In the genomic region with DNA sequence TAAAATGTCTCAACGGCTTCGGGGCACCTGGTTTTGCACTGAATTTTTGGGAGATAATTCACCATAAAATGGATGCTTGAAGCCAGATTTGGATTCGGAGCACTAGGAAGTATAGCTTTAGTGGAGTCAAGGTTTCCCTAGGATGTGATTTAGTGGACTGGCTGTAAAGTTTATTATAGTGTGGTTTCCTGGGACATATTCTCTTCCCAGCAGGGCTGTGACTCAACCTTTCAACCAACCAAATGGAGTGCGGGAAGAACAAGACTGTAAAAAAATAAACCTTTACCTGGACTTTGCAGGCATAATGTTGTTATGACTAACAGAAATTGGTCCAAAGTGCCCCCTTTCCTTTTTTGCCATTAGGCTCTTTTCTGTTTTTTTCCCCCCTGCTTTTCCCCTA, we compare ENCODE assay signal across 19 cellular contexts.
A peak's percentile ranks its signal among the peaks of the same experiment; 100 is the strongest.
DNase-seq lines count a peak whose midpoint lies in the region; ATAC-seq, FAIRE-seq and TF ChIP-seq lines count a peak whose summit lies in the region.
"Had no signal": no experiment of that assay in that cellular context is flagged by ENCODE, and none has a peak within 500 bp of the region (broad histone marks: within the 10 kb centered on the region; RNA-seq: fewer than 3 reads in every experiment).

No MANE protein-coding gene starts in this region.

- no peaks in the 10 kb centered on the region for H3K79me2 ChIP-seq in astrocyte (ENCODE audit: insufficient read depth, low read length)

- peaks cover 7% of the 10 kb centered on the region for H3K4me1 Mint-ChIP-seq in astrocyte (ENCODE audit: low read depth, unreplicated experiment)

- no peak for FAIRE-seq in astrocyte (lab: Jason Lieb, UNC)
- FAIRE-seq: G401.6, H1 had no signal

- intact Hi-C loops in mucosa of descending colon (cut with DNase I, micrococcal nuclease): no loop called here

- H3K4me3 ChIP-seq in astrocyte (ENCODE audit: insufficient read depth, low read depth, low read length) (no peak overlapping the region), mucosa of descending colon (no peak overlapping the region)
- H3K4me3 ChIP-seq: SK-N-MC had no signal

- H3K27ac ChIP-seq in astrocyte (ENCODE audit: low read depth, low read length): no peak overlapping the region
- H3K27ac ChIP-seq: 22Rv1, SK-N-MC had no signal

- H3K9ac ChIP-seq in astrocyte (ENCODE audit: low read length): no peak overlapping the region

- no peak overlapping the region for H3K27ac Mint-ChIP-seq in astrocyte (ENCODE audit: unreplicated experiment)

- H3K9me3 ChIP-seq in astrocyte (ENCODE audit: insufficient read depth, low read depth, low read length) (no peaks in the 10 kb centered on the region), mucosa of descending colon (no peaks in the 10 kb centered on the region)

- H3K27me3 ChIP-seq in astrocyte (ENCODE audit: insufficient read depth, low read length): no peaks in the 10 kb centered on the region

- no peaks in the 10 kb centered on the region for H3K36me3 ChIP-seq in astrocyte (ENCODE audit: insufficient read depth, low read length)
- no peaks in the 10 kb centered on the region for H3K36me3 ChIP-seq in mucosa of descending colon (ENCODE audit: low read depth)

- peak; percentile 14 for DNase-seq in A172 (ENCODE audit: low spot score)
- peak; percentile 26 for DNase-seq in H4 (ENCODE audit: low spot score)
- DNase-seq in astrocyte (ENCODE audit: low read depth): peak; percentile 12
- peak in 1 of 3 donors; percentile 2 for DNase-seq in mucosa of descending colon
- DNase-seq in dermis blood vessel endothelial cell: no peak
- DNase-seq in cerebellar cortex (ENCODE audit: low spot score): no peak
- DNase-seq in NCI-H345 (lab: John Stamatoyannopoulos, UW): no peak
- DNase-seq: C1 segment of cervical spinal cord, COR-L47, Kasumi-1, NCI-H1436, NCI-H2227 treated with DMSO at 0.1 percent for 48 hours, NCI-H69 had no signal

- no peak overlapping the region for H3K4me2 ChIP-seq in astrocyte (ENCODE audit: low read length)

- no peaks in the 10 kb centered on the region for H3K4me1 ChIP-seq in astrocyte (ENCODE audit: insufficient read depth, low read length)
- H3K4me1 ChIP-seq in mucosa of descending colon (ENCODE audit: low read depth): no peaks in the 10 kb centered on the region

- ATAC-seq in mucosa of descending colon: peak; percentile 74
- ATAC-seq in esophagus mucosa: no peak
- ATAC-seq: Right ventricle myocardium inferior had no signal

- H3K27me3 Mint-ChIP-seq in astrocyte (ENCODE audit: low read depth, unreplicated experiment): peaks cover 2% of the 10 kb centered on the region

- H2AFZ ChIP-seq in astrocyte (ENCODE audit: low read depth, low read length): no peak overlapping the region

- no peaks in the 10 kb centered on the region for H4K20me1 ChIP-seq in astrocyte (ENCODE audit: insufficient read depth, low read length)

- no peaks in the 10 kb centered on the region for H3K36me3 Mint-ChIP-seq in astrocyte (ENCODE audit: low read depth, unreplicated experiment)

- H3K9me3 Mint-ChIP-seq in astrocyte (ENCODE audit: unreplicated experiment): no peaks in the 10 kb centered on the region

- no peak overlapping the region for H3K4me3 Mint-ChIP-seq in astrocyte (ENCODE audit: unreplicated experiment)

- no peak for TF ChIP-seq CTCF in astrocyte (IDR thresholded peaks at IDR 0.05; ENCODE audit: insufficient read depth, low read depth, low read length)
- no peak for TF ChIP-seq CTCF in mucosa of descending colon (IDR thresholded peaks at IDR 0.05)

Comparison
In these comparisons a context has a peak if more than half of its experiments do, and no peak if none do; other contexts are left out.
1. DNase-seq: peak in A172 (single experiment), H4 (single experiment) and astrocyte (single experiment); none in dermis blood vessel endothelial cell (single experiment), cerebellar cortex (single experiment) and NCI-H345 (single experiment).